Comparison of ENCODE assay signal across 19 cellular contexts in the genomic region with DNA sequence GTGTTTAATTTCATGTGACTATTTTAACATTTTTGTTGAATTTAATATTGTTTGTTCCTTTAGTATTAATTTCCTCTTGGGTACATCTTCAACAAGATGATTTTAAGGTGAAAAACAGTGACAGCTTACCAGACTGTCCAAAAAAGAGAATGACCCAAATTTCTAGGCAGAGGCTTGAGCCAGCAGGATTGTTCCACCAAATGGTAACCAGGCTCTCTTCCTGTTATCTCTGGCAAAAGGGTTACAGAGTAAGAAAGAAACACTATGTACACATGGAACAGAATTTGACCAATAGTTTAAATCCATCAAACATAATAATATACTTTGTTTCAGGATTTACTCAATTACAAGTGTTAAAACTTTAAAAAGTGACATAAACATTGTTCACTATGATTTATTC. TPM values are rescaled to one million over a fixed set of nuclear protein-coding genes. Genes with fewer than 3 reads are reported as not detected.
DNase-seq lines count a peak whose midpoint lies in the region; ATAC-seq, FAIRE-seq and TF ChIP-seq lines count a peak whose summit lies in the region.
"Had no signal": no experiment of that assay in that cellular context is flagged by ENCODE, and none has a peak within 500 bp of the region (broad histone marks: within the 10 kb centered on the region; RNA-seq: fewer than 3 reads in every experiment).

No MANE protein-coding gene starts in this region.

- no peak overlapping the region for H3K27ac ChIP-seq in A549
- no peak overlapping the region for H3K27ac ChIP-seq in upper lobe of right lung
- H3K27ac ChIP-seq: BLaER1, C4-2B had no signal

- H3K4me3 ChIP-seq in A549 = no peak overlapping the region
- no peak overlapping the region for H3K4me3 ChIP-seq in upper lobe of right lung
- H3K4me3 ChIP-seq: BLaER1, GM12878, HAP-1 had no signal

- POLR2A ChIA-PET in A549 (lab: Yijun Ruan, JAX) = no interaction called here

- H3K4me2 ChIP-seq in A549 = no peak overlapping the region
- H3K4me2 ChIP-seq: BLaER1 had no signal

- no peak for TF ChIP-seq POLR2A in A549 (IDR thresholded peaks at IDR 0.05; ENCODE audit: low read length)

- FAIRE-seq in A549 (lab: Jason Lieb, UNC) = peak; percentile 32
- FAIRE-seq in RCC 7860 (lab: Jason Lieb, UNC) = no peak
- FAIRE-seq: GM12878, H54 had no signal

- DNase-seq in A549 (ENCODE audit: low read depth in 1 of 2, low spot score in 1 of 2) (no peak), G401 (ENCODE audit: low spot score) (peak; percentile 96), cerebellar nuclear complex (lab: John Stamatoyannopoulos, UW) (peak; percentile 46 to 79), RCC 7860 (ENCODE audit: low spot score) (no peak), upper lobe of right lung (no peak)
- DNase-seq: Caco-2; CD4-positive, CD25-positive, alpha-beta regulatory T cell; CD8-positive, alpha-beta T cell; DMS153; DND-41; GDM1; GOT3; HFFc6 had no signal

- TF ChIP-seq RAD21 in A549 (conservative IDR thresholded peaks at IDR 0.05 in 1 of 2, IDR thresholded peaks at IDR 0.05 in 1 of 2) = no peak

- in situ Hi-C loops in G401 (cut with HindIII; ENCODE audit: low sequenced_read_pairs) = no loop called here

- CTCF ChIA-PET in A549 (lab: Yijun Ruan, JAX) = no interaction called here

- intact Hi-C loops in upper lobe of right lung (cut with DNase I) = no loop called here

- no peaks in the 10 kb centered on the region for H3K27me3 ChIP-seq in upper lobe of right lung
- H3K27me3 ChIP-seq: BLaER1 had no signal

- TF ChIP-seq CTCF in A549 (IDR thresholded peaks at IDR 0.05) (no peak), upper lobe of right lung (IDR thresholded peaks at IDR 0.05) (no peak)

- peaks cover 12% of the 10 kb centered on the region for H3K4me1 ChIP-seq in A549
- H3K4me1 ChIP-seq in upper lobe of right lung = no peaks in the 10 kb centered on the region
- H3K4me1 ChIP-seq: BLaER1 had no signal

- H3K36me3 ChIP-seq in upper lobe of right lung = peaks cover 18% of the 10 kb centered on the region
- H3K36me3 ChIP-seq: HAP-1 had no signal

- ATAC-seq in A549 = no peak
- no peak for ATAC-seq in GM19035 (IDR thresholded peaks at IDR 0.05; ENCODE audit: unreplicated experiment)
- no peak for ATAC-seq in upper lobe of right lung
- ATAC-seq: CD8-positive, alpha-beta T cell; GM12878 had no signal

- TF ChIP-seq EP300 in A549 (IDR thresholded peaks at IDR 0.05) = no peak

- H3K9me3 ChIP-seq in A549 (no peaks in the 10 kb centered on the region), upper lobe of right lung (no peaks in the 10 kb centered on the region)
- H3K9me3 ChIP-seq: BLaER1, Caco-2, HAP-1 had no signal

TF ChIP-seq in A549, 52 proteins besides CTCF, POLR2A, EP300 and RAD21:
- TF ChIP-seq CHD2 (IDR thresholded peaks at IDR 0.05; ENCODE audit: low read length, partially characterized antibody) = no peak
- TF ChIP-seq, protein P1, sequence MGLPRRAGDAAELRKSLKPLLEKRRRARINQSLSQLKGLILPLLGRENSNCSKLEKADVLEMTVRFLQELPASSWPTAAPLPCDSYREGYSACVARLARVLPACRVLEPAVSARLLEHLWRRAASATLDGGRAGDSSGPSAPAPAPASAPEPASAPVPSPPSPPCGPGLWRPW (IDR thresholded peaks at IDR 0.05) = no peak

RNA-seq across cellular contexts. Expression of a gene that starts 39.0 kb away (rescaled TPM):
- 39.7 and 49.2 TPM in 2 replicates for polyA plus RNA-seq in A549 (2011; rRNA removed)
- 11.0 TPM in 2 replicates for polyA plus RNA-seq in A549 (2012; cell fraction: cytosol; rRNA removed)
- polyA plus RNA-seq in A549 (2012; cell fraction: nucleus; rRNA removed) = 6.5 and 12.0 TPM in 2 replicates
- 18.7 to 21.5 TPM (median 19.7 TPM) in 3 replicates for polyA plus RNA-seq in A549 (2017; fragmentation: RNase III; extraction: RNeasy Plus Mini Kit Qiagen cat#74134 plus additional on column Dnase treatment)
- polyA minus RNA-seq in A549 (2011; rRNA and poly(A)+ RNA removed) = 13.1 and 18.4 TPM in 2 replicates
- 12.4 and 18.6 TPM in 2 replicates for total RNA-seq in G401 (2014; rRNA removed; shearing (Covaris generic))
- total RNA-seq in upper lobe of right lung = 28.0 TPM

RNA-seq across cellular contexts. Expression of a gene that starts 54.3 kb away (rescaled TPM):
- 19.3 and 25.0 TPM in 2 replicates for polyA plus RNA-seq in A549 (2011; rRNA removed)
- polyA plus RNA-seq in A549 (2012; cell fraction: cytosol; rRNA removed) = 4.5 and 5.4 TPM in 2 replicates
- polyA plus RNA-seq in A549 (2012; cell fraction: nucleus; rRNA removed) = 3.9 and 4.7 TPM in 2 replicates
- polyA plus RNA-seq in A549 (2017; fragmentation: RNase III; extraction: RNeasy Plus Mini Kit Qiagen cat#74134 plus additional on column Dnase treatment) = 11.2 to 12.9 TPM (median 11.6 TPM) in 3 replicates
- 4.9 and 7.4 TPM in 2 replicates for polyA minus RNA-seq in A549 (2011; rRNA and poly(A)+ RNA removed)
- 6.2 and 16.0 TPM in 2 replicates for total RNA-seq in G401 (2014; rRNA removed; shearing (Covaris generic))
- 15.7 TPM for total RNA-seq in upper lobe of right lung

Comparison
In these comparisons a context has a peak if more than half of its experiments do, and no peak if none do; other contexts are left out.
1. DNase-seq: peak in G401 (single experiment) and cerebellar nuclear complex (2 of 2); none in A549 (0 of 2), RCC 7860 (single experiment) and upper lobe of right lung (single experiment).